Comparison of ENCODE assay signal across 8 cellular contexts in genomic region chr9:98796364-98797101, GRCh38. TPM values are rescaled to one million over a fixed set of nuclear protein-coding genes. Genes with fewer than 3 reads are reported as not detected.
DNase-seq lines count a peak whose midpoint lies in the region; ATAC-seq and TF ChIP-seq lines count a peak whose summit lies in the region.

ANKS6 (minus strand) TSS chr9:98796555; CDS start chr9:98796491, 64 bp downstream.

- H3K9me3 ChIP-seq in A673 (ENCODE audit: low read depth, low read length, poor library complexity, severe bottlenecking) = no peaks in the 10 kb centered on the region

- BruUV-seq in A673 (replicated peaks; lab: Mats Ljungman, UMichigan) = no TSS peak

- no peak for TF ChIP-seq POLR2A in GM18505 (IDR thresholded peaks at IDR 0.05; ENCODE audit: borderline replicate concordance, extremely low read depth, insufficient read depth, insufficient read length)

- peak within 1 kb of the TSS; percentile 72 for H3K27ac Mint-ChIP-seq in activated CD8-positive, alpha-beta T cell treated with anti-CD3 and anti-CD28 coated beads for 36 hours

- no peaks in the 10 kb centered on the region for H3K27me3 Mint-ChIP-seq in activated CD8-positive, alpha-beta T cell treated with anti-CD3 and anti-CD28 coated beads for 36 hours

- CTCF ChIA-PET in A673 (lab: Charles Lee) = no interaction called here
- CTCF ChIA-PET in activated CD8-positive, alpha-beta T cell treated with anti-CD3 and anti-CD28 coated beads for 36 hours (lab: Charles Lee) = interaction anchor here (1.3 kb wide), 1 partner anchor 11 kb away, joined by 4 read pairs; the partner anchor contains the start of gene GALNT12

- TF ChIP-seq CTCF in A673 (conservative IDR thresholded peaks at IDR 0.05; ENCODE audit: low read depth, low read length) = no peak; the same call in 1 of the 2 replicates
- TF ChIP-seq CTCF in activated CD8-positive, alpha-beta T cell treated with anti-CD3 and anti-CD28 coated beads for 36 hours (IDR thresholded peaks at IDR 0.05) = peak; percentile 30

- DNase-seq in A673 (ENCODE audit: low spot score) (peak; percentile 79), NCI-H510A treated with DMSO at 0.1 percent for 48 hours (lab: John Stamatoyannopoulos, UW) (peak; percentile 59), lung microvascular endothelial cell (ENCODE audit: low read depth in 2 of 2) (peak; percentile 68 to 81)
- peak; percentile 82 for DNase-seq in activated CD8-positive, alpha-beta T cell treated with anti-CD3 and anti-CD28 coated beads for 36 hours
- peak; percentile 73 for DNase-seq in effector CD4-positive, alpha-beta T cell
- peak; percentile 67 to 77 (median 73) for DNase-seq in stimulated activated CD4-positive, alpha-beta T cell treated with anti-CD3 and anti-CD28 coated beads, TNF-alpha, amount 100 ng/mL, for 4 hours (ENCODE audit: low read depth in 3 of 3)

- H3K4me1 ChIP-seq in A673 (ENCODE audit: insufficient read depth, low read length, poor library complexity, severe bottlenecking) = no peaks in the 10 kb centered on the region

- H3K27me3 ChIP-seq in A673 (replicated peaks; ENCODE audit: insufficient read depth, low read depth, low read length, poor library complexity) = no peaks in the 10 kb centered on the region

- H3K36me3 ChIP-seq in A673 (ENCODE audit: insufficient read depth, low read length, poor library complexity, severe bottlenecking) = no peaks in the 10 kb centered on the region

- peak; percentile 90 for ATAC-seq in GM18505 (IDR thresholded peaks at IDR 0.05; ENCODE audit: unreplicated experiment)
- peak; percentile 88 for ATAC-seq in HG03045 (IDR thresholded peaks at IDR 0.05; ENCODE audit: unreplicated experiment)
- peak; percentile 93 for ATAC-seq in activated CD8-positive, alpha-beta T cell treated with anti-CD3 and anti-CD28 coated beads for 36 hours

- POLR2A ChIA-PET in A673 (lab: Charles Lee; ENCODE audit: low non-redundant PET) = no interaction called here
- POLR2A ChIA-PET in activated CD8-positive, alpha-beta T cell treated with anti-CD3 and anti-CD28 coated beads for 36 hours (lab: Charles Lee) = interaction anchor here (0.7 kb wide), 1 partner anchor 10 kb away, joined by 3 read pairs; the partner anchor contains the start of gene GALNT12

- H3K36me3 Mint-ChIP-seq in activated CD8-positive, alpha-beta T cell treated with anti-CD3 and anti-CD28 coated beads for 36 hours (ENCODE audit: low read depth) = no peaks in the 10 kb centered on the region

- H3K4me3 ChIP-seq in A673 (ENCODE audit: low read depth, low read length, poor library complexity, severe bottlenecking) = peak within 1 kb of the TSS; percentile 53

- peaks cover 13% of the 10 kb centered on the region for H3K9me3 Mint-ChIP-seq in activated CD8-positive, alpha-beta T cell treated with anti-CD3 and anti-CD28 coated beads for 36 hours

- peak within 1 kb of the TSS; percentile 80 for H3K4me3 Mint-ChIP-seq in activated CD8-positive, alpha-beta T cell treated with anti-CD3 and anti-CD28 coated beads for 36 hours

- H3K4me1 Mint-ChIP-seq in activated CD8-positive, alpha-beta T cell treated with anti-CD3 and anti-CD28 coated beads for 36 hours (ENCODE audit: low read depth) = peaks cover 21% of the 10 kb centered on the region

- no peak within 1 kb of the TSS for H3K27ac ChIP-seq in A673 (ENCODE audit: low read depth, low read length, poor library complexity, severe bottlenecking)

- intact Hi-C loops in A673 (cut with micrococcal nuclease; ENCODE audit: unreplicated experiment) = no loop called here
- intact Hi-C loops in activated CD8-positive, alpha-beta T cell treated with anti-CD3 and anti-CD28 coated beads for 36 hours (cut with micrococcal nuclease) = no loop called here

RNA-seq across cellular contexts. Expression of gene ANKS6, which starts in this region (rescaled TPM):
- total RNA-seq in A673 (2021) (14.4 and 20.5 TPM in 2 replicates), lung microvascular endothelial cell (6.3 and 7.3 TPM in 2 replicates)
- 10 to 100 TPM; 16.6 to 16.9 TPM for total RNA-seq in activated CD8-positive, alpha-beta T cell treated with anti-CD3 and anti-CD28 coated beads for 36 hours
